17 cellular contexts compared by ENCODE assay signal in genomic region chr6:148200302-148200701, GRCh38.
DNase-seq lines count a peak whose midpoint lies in the region; ATAC-seq and TF ChIP-seq lines count a peak whose summit lies in the region.
"Had no signal": no experiment of that assay in that cellular context is flagged by ENCODE, and none has a peak within 500 bp of the region (broad histone marks: within the 10 kb centered on the region; RNA-seq: fewer than 3 reads in every experiment).

No MANE protein-coding gene starts in this region.

- H3F3A ChIP-seq in GM23338 (replicated peaks; ENCODE audit: low read depth) (no peaks in the 10 kb centered on the region), neural cell (ENCODE audit: insufficient read depth, low read length, poor library complexity, severe bottlenecking) (no peaks in the 10 kb centered on the region)

- TF ChIP-seq RAD21 in neural cell (conservative IDR thresholded peaks at IDR 0.05): peak; percentile 51

- no peak overlapping the region for H3K27ac ChIP-seq in GM23338 (ENCODE audit: low read depth)
- no peak overlapping the region for H3K27ac ChIP-seq in neural cell (ENCODE audit: low read length)
- no peak overlapping the region for H3K27ac ChIP-seq in Peyer's patch
- H3K27ac ChIP-seq: C4-2B, gastroesophageal sphincter had no signal

- H3K4me3 ChIP-seq in GM23338: no peak overlapping the region
- H3K4me3 ChIP-seq in choroid plexus epithelial cell (ENCODE audit: low read depth, low read length): no peak overlapping the region
- H3K4me3 ChIP-seq in neural cell (ENCODE audit: low read length): no peak overlapping the region
- no peak overlapping the region for H3K4me3 ChIP-seq in Peyer's patch
- H3K4me3 ChIP-seq: gastroesophageal sphincter had no signal

- H3K36me3 ChIP-seq in GM23338 (ENCODE audit: insufficient read depth) (no peaks in the 10 kb centered on the region), neural cell (ENCODE audit: insufficient read depth, low read length) (no peaks in the 10 kb centered on the region), Peyer's patch (no peaks in the 10 kb centered on the region)
- H3K36me3 ChIP-seq: gastroesophageal sphincter had no signal

- H3K4me1 ChIP-seq in GM23338 (ENCODE audit: insufficient read depth) (peaks cover 7% of the 10 kb centered on the region; the same call in 1 of the 2 replicates), Peyer's patch (no peaks in the 10 kb centered on the region)

- H3K27me3 Mint-ChIP-seq in GM23338 (ENCODE audit: insufficient read depth, low read depth, poor library complexity): peaks cover 3% of the 10 kb centered on the region

- no peak overlapping the region for H3K4me3 Mint-ChIP-seq in GM23338
- H3K4me3 Mint-ChIP-seq: stimulated activated memory B cell treated with anti-CD40 and anti-IgM and Interleukin-4, amounts not matched to agents 10 μg/mL and 1 μg/mL and 100 μg/mL, for 72 hours had no signal

- peaks cover 12% of the 10 kb centered on the region; the same call in 2 of the 3 replicates for H3K4me1 Mint-ChIP-seq in GM23338

- peak in 1 of 2 experiments; percentile 15; a peak in 1 of 4 replicates for TF ChIP-seq CTCF in GM23338 (conservative IDR thresholded peaks at IDR 0.05; ENCODE audit: low read depth in 2 of 2)
- TF ChIP-seq CTCF in choroid plexus epithelial cell (conservative IDR thresholded peaks at IDR 0.05; ENCODE audit: low read depth, low read length): peak; percentile 17
- TF ChIP-seq CTCF in neural cell (IDR thresholded peaks at IDR 0.05; ENCODE audit: poor library complexity, severe bottlenecking): peak; percentile 43
- no peak for TF ChIP-seq CTCF in Peyer's patch (IDR thresholded peaks at IDR 0.05)

- no peak overlapping the region for H3K9ac ChIP-seq in neural cell (ENCODE audit: low read length)

- no peaks in the 10 kb centered on the region for H3K36me3 Mint-ChIP-seq in GM23338 (ENCODE audit: low read depth)
- H3K36me3 Mint-ChIP-seq: stimulated activated memory B cell treated with anti-CD40 and anti-IgM and Interleukin-4, amounts not matched to agents 10 μg/mL and 1 μg/mL and 100 μg/mL, for 72 hours had no signal

- no peaks in the 10 kb centered on the region for H3K9me3 ChIP-seq in neural cell (ENCODE audit: low read length)
- H3K9me3 ChIP-seq in Peyer's patch: no peaks in the 10 kb centered on the region
- H3K9me3 ChIP-seq: gastroesophageal sphincter had no signal

- H3K4me2 ChIP-seq in GM23338 (no peak overlapping the region), neural cell (ENCODE audit: low read length) (no peak overlapping the region)

- no peak for TF ChIP-seq POLR2A in Peyer's patch (IDR thresholded peaks at IDR 0.05)

- H2AFZ ChIP-seq in GM23338 (no peak overlapping the region), neural cell (ENCODE audit: low read depth, low read length) (no peak overlapping the region)

- no peaks in the 10 kb centered on the region for H3K9me3 Mint-ChIP-seq in GM23338

- H3K9me2 ChIP-seq in GM23338 (ENCODE audit: insufficient read depth) (peaks cover 6% of the 10 kb centered on the region; the same call in 1 of the 2 replicates), neural cell (ENCODE audit: insufficient read depth, low read length) (no peaks in the 10 kb centered on the region)

- H3K79me2 ChIP-seq in GM23338 (replicated peaks; ENCODE audit: insufficient read depth): no peaks in the 10 kb centered on the region
- H3K79me2 ChIP-seq in neural cell (replicated peaks; ENCODE audit: insufficient read depth, low read length): no peaks in the 10 kb centered on the region

- H3K27me3 ChIP-seq in GM23338 (ENCODE audit: insufficient read depth): no peaks in the 10 kb centered on the region
- H3K27me3 ChIP-seq in neural cell (ENCODE audit: insufficient read depth, low read depth, low read length): no peaks in the 10 kb centered on the region
- no peaks in the 10 kb centered on the region for H3K27me3 ChIP-seq in Peyer's patch
- H3K27me3 ChIP-seq: gastroesophageal sphincter had no signal

- H4K20me1 ChIP-seq in GM23338 (replicated peaks; ENCODE audit: insufficient read depth) (no peaks in the 10 kb centered on the region), neural cell (ENCODE audit: insufficient read depth) (no peaks in the 10 kb centered on the region)

- TF ChIP-seq EP300 in neural cell (conservative IDR thresholded peaks at IDR 0.05; ENCODE audit: poor library complexity, severe bottlenecking): no peak

- DNase-seq in GM23338 (ENCODE audit: low spot score) (peak; percentile 24), NCI-H69 (lab: John Stamatoyannopoulos, UW) (peak; percentile 33), choroid plexus epithelial cell (ENCODE audit: low read depth) (peak; percentile 7), NK-92 (lab: John Stamatoyannopoulos, UW; ENCODE audit: unreplicated experiment) (no peak), AML-193 (lab: John Stamatoyannopoulos, UW) (no peak), Peyer's patch (no peak)
- DNase-seq: activated CD4-positive, alpha-beta T cell treated with anti-CD3 and anti-CD28 coated beads, Interleukin-2, amount 50 U/mL, for 4 hours; activated effector memory CD4-positive, alpha-beta T cell treated with anti-CD3 and anti-CD28 coated beads, Interleukin-2, amount 50 U/mL, for 16 hours; DMS79 treated with DMSO at 0.1 percent for 48 hours; naive thymus-derived CD4-positive, alpha-beta T cell; NCI-H446 treated with DMSO at 0.1 percent for 48 hours had no signal

- no peak overlapping the region for H3K27ac Mint-ChIP-seq in GM23338
- H3K27ac Mint-ChIP-seq: stimulated activated memory B cell treated with anti-CD40 and anti-IgM and Interleukin-4, amounts not matched to agents 10 μg/mL and 1 μg/mL and 100 μg/mL, for 72 hours had no signal

- ATAC-seq in GM23338 (peak; percentile 56), GM21447 (IDR thresholded peaks at IDR 0.05; ENCODE audit: unreplicated experiment) (no peak)
- ATAC-seq: gastroesophageal sphincter; naive thymus-derived CD4-positive, alpha-beta T cell; sciatic nerve; stimulated activated memory B cell treated with anti-CD40 and anti-IgM and Interleukin-4, amounts not matched to agents 10 μg/mL and 1 μg/mL and 100 μg/mL, for 72 hours had no signal

TF ChIP-seq in GM23338, 12 proteins besides CTCF, POLR2A, EP300 and RAD21:
- TF ChIP-seq ZNF114 (CRISPR knock-in tag; IDR thresholded peaks at IDR 0.05): no peak

TF ChIP-seq in neural cell, 6 proteins besides CTCF, POLR2A, EP300 and RAD21:
- TF ChIP-seq MXI1 (conservative IDR thresholded peaks at IDR 0.05; ENCODE audit: poor library complexity, severe bottlenecking) (no peak), EZH2 (IDR thresholded peaks at IDR 0.05; ENCODE audit: borderline replicate concordance, insufficient read depth, low read length, poor library complexity, severe bottlenecking) (no peak), POLR2AphosphoS5 (IDR thresholded peaks at IDR 0.05) (no peak), SMC3 (conservative IDR thresholded peaks at IDR 0.05; ENCODE audit: poor library complexity) (peak; percentile 49), REST (IDR thresholded peaks at IDR 0.05; ENCODE audit: borderline replicate concordance) (no peak), TAF1 (IDR thresholded peaks at IDR 0.05; ENCODE audit: low read depth) (no peak)

Comparison
In these comparisons a context has a peak if more than half of its experiments do, and no peak if none do; other contexts are left out.
1. DNase-seq: peak in GM23338 (single experiment), NCI-H69 (single experiment) and choroid plexus epithelial cell (single experiment); none in NK-92 (single experiment), AML-193 (0 of 2) and Peyer's patch (0 of 3).
2. CTCF ChIP-seq: peak in choroid plexus epithelial cell (single experiment) and neural cell (single experiment); none in Peyer's patch (0 of 6).